Comparison of ENCODE assay signal across 8 cellular contexts in genomic region chr2:16060125-16060935, GRCh38.
"Had no signal": no experiment of that assay in that cellular context is flagged by ENCODE, and none has a peak within 500 bp of the region (broad histone marks: within the 10 kb centered on the region; RNA-seq: fewer than 3 reads in every experiment).

No MANE protein-coding gene starts in this region.

- DNase-seq: GM23248, GOT3, H7, HFFc6, IMR-90 had no signal

- H3K36me3 ChIP-seq: HAP-1 had no signal

- H3K4me1 ChIP-seq: HAP-1 had no signal

- H3K27ac ChIP-seq: GM23248 had no signal

- ATAC-seq: HCT116, K562 had no signal

- H2AFZ ChIP-seq: GM23248 had no signal

- H3K9ac ChIP-seq: GM23248 had no signal

- H3K4me3 ChIP-seq: GM23248, HAP-1, K562 had no signal
